Comparison of ENCODE assay signal across 1 cellular context in genomic region chr14:59406454-59407245, GRCh38.
A peak's percentile ranks its signal among the peaks of the same experiment; 100 is the strongest.
TF ChIP-seq lines count a peak whose summit lies in the region.

No MANE protein-coding gene starts in this region.

TF ChIP-seq in HepG2, 621 proteins besides CTCF, POLR2A, EP300 and RAD21 (continued from another document and continues in another):
- peak; percentile 63 for TF ChIP-seq ARID5B (CRISPR knock-in tag; IDR thresholded peaks at IDR 0.05)
- TF ChIP-seq ZNF713 (CRISPR knock-in tag; IDR thresholded peaks at IDR 0.05) = no peak
- TF ChIP-seq PAXIP1 (CRISPR knock-in tag; conservative IDR thresholded peaks at IDR 0.05) = peak; percentile 66
- TF ChIP-seq REXO4 (CRISPR knock-in tag; IDR thresholded peaks at IDR 0.05; ENCODE audit: borderline replicate concordance) = no peak
- no peak for TF ChIP-seq BRF2 (CRISPR knock-in tag; IDR thresholded peaks at IDR 0.05)
- TF ChIP-seq HNRNPK (IDR thresholded peaks at IDR 0.05; ENCODE audit: low read depth, low read length, poor library complexity, severe bottlenecking) = no peak
- no peak for TF ChIP-seq ZNF660 (CRISPR knock-in tag; IDR thresholded peaks at IDR 0.05; ENCODE audit: borderline replicate concordance, low read depth)
- TF ChIP-seq MTA3 (CRISPR knock-in tag; IDR thresholded peaks at IDR 0.05) = no peak
- peak; percentile 34; the same call in 1 of the 2 replicates for TF ChIP-seq GATAD2A (CRISPR knock-in tag; IDR thresholded peaks at IDR 0.05)
- no peak for TF ChIP-seq TBX2 (CRISPR knock-in tag; IDR thresholded peaks at IDR 0.05; ENCODE audit: borderline replicate concordance)
- no peak for TF ChIP-seq GABPA (IDR thresholded peaks at IDR 0.05; ENCODE audit: low read depth, low read length)
- TF ChIP-seq GABPA (CRISPR knock-in tag; IDR thresholded peaks at IDR 0.05; ENCODE audit: low read depth) = 0 out of 2 replicates have a peak, but pooled peaks have one; percentile 12
- TF ChIP-seq ZBTB37 (CRISPR knock-in tag; IDR thresholded peaks at IDR 0.05) = no peak
- TF ChIP-seq HDAC1 (CRISPR knock-in tag; IDR thresholded peaks at IDR 0.05) = 0 out of 2 replicates have a peak, but pooled peaks have one; percentile 20
- no peak for TF ChIP-seq KLF6 (CRISPR knock-in tag; IDR thresholded peaks at IDR 0.05)
- no peak for TF ChIP-seq DNMT1 (CRISPR knock-in tag; IDR thresholded peaks at IDR 0.05)
- TF ChIP-seq NAIF1 (CRISPR knock-in tag; IDR thresholded peaks at IDR 0.05; ENCODE audit: borderline replicate concordance) = no peak
- no peak for TF ChIP-seq SP1 (IDR thresholded peaks at IDR 0.05)
- TF ChIP-seq SP1 (CRISPR knock-in tag; IDR thresholded peaks at IDR 0.05) = no peak
- TF ChIP-seq MAZ (IDR thresholded peaks at IDR 0.05; ENCODE audit: borderline replicate concordance, low read depth, low read length) = no peak
- no peak for TF ChIP-seq MAZ (CRISPR knock-in tag; IDR thresholded peaks at IDR 0.05; ENCODE audit: low read depth)
- TF ChIP-seq MYNN (CRISPR knock-in tag; IDR thresholded peaks at IDR 0.05; ENCODE audit: low read depth) = no peak
- no peak for TF ChIP-seq ZIK1 (CRISPR knock-in tag; IDR thresholded peaks at IDR 0.05; ENCODE audit: borderline replicate concordance, low read depth)
- no peak for TF ChIP-seq ZHX2 (IDR thresholded peaks at IDR 0.05; ENCODE audit: low read depth)
- TF ChIP-seq ZHX2 (CRISPR knock-in tag; IDR thresholded peaks at IDR 0.05; ENCODE audit: borderline replicate concordance) = no peak
- TF ChIP-seq SAP130 (CRISPR knock-in tag; IDR thresholded peaks at IDR 0.05; ENCODE audit: low read depth) = peak; percentile 34
- peak; percentile 61 for TF ChIP-seq MAFF (IDR thresholded peaks at IDR 0.05; ENCODE audit: low read depth, low read length)
- 0 out of 2 replicates have a peak, but pooled peaks have one; percentile 19 for TF ChIP-seq SOX13 (IDR thresholded peaks at IDR 0.05)
- TF ChIP-seq SOX13 (CRISPR knock-in tag; conservative IDR thresholded peaks at IDR 0.05 in 1 of 2, IDR thresholded peaks at IDR 0.05 in 1 of 2) = peak in 1 of 2 experiments; percentile 82; a peak in 2 of 4 replicates
- TF ChIP-seq ZNF710 (CRISPR knock-in tag; IDR thresholded peaks at IDR 0.05; ENCODE audit: borderline replicate concordance) = peak; percentile 41; the same call in 1 of the 2 replicates
- no peak for TF ChIP-seq DMAP1 (CRISPR knock-in tag; IDR thresholded peaks at IDR 0.05)
- TF ChIP-seq EHMT2 (IDR thresholded peaks at IDR 0.05; ENCODE audit: borderline replicate concordance, low read depth, low read length) = peak; percentile 36; the same call in 1 of the 2 replicates
- no peak for TF ChIP-seq ZNF382 (CRISPR knock-in tag; IDR thresholded peaks at IDR 0.05; ENCODE audit: borderline replicate concordance)
- TF ChIP-seq REPIN1 (CRISPR knock-in tag; IDR thresholded peaks at IDR 0.05; ENCODE audit: borderline replicate concordance, low read depth) = no peak
- no peak for TF ChIP-seq POLR2AphosphoS2 (IDR thresholded peaks at IDR 0.05; ENCODE audit: low read depth, low read length)
- no peak for TF ChIP-seq ZFP1 (CRISPR knock-in tag; IDR thresholded peaks at IDR 0.05)
- no peak for TF ChIP-seq NR2F1 (CRISPR knock-in tag; IDR thresholded peaks at IDR 0.05)
- TF ChIP-seq SALL1 (CRISPR knock-in tag; IDR thresholded peaks at IDR 0.05) = no peak
- TF ChIP-seq MNT (IDR thresholded peaks at IDR 0.05) = no peak
- no peak for TF ChIP-seq ATF7-NPFF (CRISPR knock-in tag; IDR thresholded peaks at IDR 0.05; ENCODE audit: low read depth)
- TF ChIP-seq ZNF431 (CRISPR knock-in tag; IDR thresholded peaks at IDR 0.05; ENCODE audit: borderline replicate concordance, low read depth) = no peak
- no peak for TF ChIP-seq ZNF839 (CRISPR knock-in tag; IDR thresholded peaks at IDR 0.05; ENCODE audit: borderline replicate concordance)
- no peak for TF ChIP-seq ZNF264 (CRISPR knock-in tag; IDR thresholded peaks at IDR 0.05)
- no peak for TF ChIP-seq SOX6 (IDR thresholded peaks at IDR 0.05)
- peak; percentile 86 for TF ChIP-seq SOX6 (CRISPR knock-in tag; IDR thresholded peaks at IDR 0.05)
